Comparison of ENCODE assay signal across 12 cellular contexts in genomic region chr13:79548886-79549285, GRCh38.
DNase-seq lines count a peak whose midpoint lies in the region; ATAC-seq and TF ChIP-seq lines count a peak whose summit lies in the region.
"Had no signal": no experiment of that assay in that cellular context is flagged by ENCODE, and none has a peak within 500 bp of the region (broad histone marks: within the 10 kb centered on the region; RNA-seq: fewer than 3 reads in every experiment).

No MANE protein-coding gene starts in this region.

- H3K79me2 ChIP-seq in hepatocyte = no peaks in the 10 kb centered on the region

- DNase-seq in left ventricle myocardium inferior (no peak), left ventricle myocardium superior (no peak), SK-N-MC (ENCODE audit: low read depth, low spot score) (peak; percentile 5), hepatocyte (ENCODE audit: low spot score) (no peak), kidney tubule cell (ENCODE audit: low spot score) (no peak), natural killer cell (no peak)
- DNase-seq: activated naive CD4-positive, alpha-beta T cell treated with anti-CD3 and anti-CD28 coated beads, Interleukin-2, amount 50 U/mL, for 16 hours; naive B cell; NCI-H2081 had no signal

- H3K4me1 Mint-ChIP-seq in natural killer cell = peaks cover 5 to 9% of the 10 kb centered on the region in 2 donors
- H3K4me1 Mint-ChIP-seq: CD14-positive monocyte, naive B cell had no signal

- no peak overlapping the region for H3K4me2 ChIP-seq in hepatocyte

- no peak overlapping the region for H2AFZ ChIP-seq in hepatocyte

- no peaks in the 10 kb centered on the region for H3K9me3 ChIP-seq in left ventricle myocardium inferior (replicated peaks)
- no peaks in the 10 kb centered on the region for H3K9me3 ChIP-seq in SK-N-MC (ENCODE audit: low read depth, low read length)
- H3K9me3 ChIP-seq in hepatocyte (ENCODE audit: low read depth) = no peaks in the 10 kb centered on the region

- no peaks in the 10 kb centered on the region for H3K9me3 Mint-ChIP-seq in natural killer cell
- H3K9me3 Mint-ChIP-seq: CD14-positive monocyte, naive B cell had no signal

- no peak overlapping the region for H3K4me3 ChIP-seq in left ventricle myocardium inferior
- no peak overlapping the region for H3K4me3 ChIP-seq in SK-N-MC
- no peak overlapping the region for H3K4me3 ChIP-seq in hepatocyte

- no peaks in the 10 kb centered on the region for H3K9me2 ChIP-seq in hepatocyte (replicated peaks; ENCODE audit: insufficient read depth)

- ATAC-seq in left ventricle myocardium superior (no peak), HG03520 (IDR thresholded peaks at IDR 0.05; ENCODE audit: unreplicated experiment) (no peak), natural killer cell (no peak), HG03571 (IDR thresholded peaks at IDR 0.05; ENCODE audit: unreplicated experiment) (no peak)

- peaks cover 9% of the 10 kb centered on the region for H3K4me1 ChIP-seq in left ventricle myocardium inferior
- H3K4me1 ChIP-seq in hepatocyte (ENCODE audit: insufficient read depth) = no peaks in the 10 kb centered on the region

- H3K4me3 Mint-ChIP-seq in natural killer cell = no peak overlapping the region
- H3K4me3 Mint-ChIP-seq: CD14-positive monocyte, naive B cell had no signal

- peaks cover 0 to 8% of the 10 kb centered on the region in 2 donors for H3K27me3 Mint-ChIP-seq in natural killer cell (ENCODE audit: low read depth in 2 of 2)
- H3K27me3 Mint-ChIP-seq: naive B cell had no signal

- H3K27ac ChIP-seq in left ventricle myocardium inferior (replicated peaks) (no peak overlapping the region), SK-N-MC (0 out of 2 replicates have a peak overlapping the region, but pooled peaks have one; percentile 34), hepatocyte (no peak overlapping the region)

- H4K20me1 ChIP-seq in hepatocyte (ENCODE audit: insufficient read depth, poor library complexity, severe bottlenecking) = no peaks in the 10 kb centered on the region

- H3K27ac Mint-ChIP-seq in natural killer cell = no peak overlapping the region
- H3K27ac Mint-ChIP-seq: CD14-positive monocyte, naive B cell had no signal

- H3K9ac ChIP-seq in SK-N-MC (ENCODE audit: insufficient read length) = no peak overlapping the region

- TF ChIP-seq CTCF in left ventricle myocardium inferior (IDR thresholded peaks at IDR 0.05; ENCODE audit: borderline replicate concordance) (peak; percentile 46), hepatocyte (IDR thresholded peaks at IDR 0.05; ENCODE audit: poor library complexity) (peak; percentile 64), natural killer cell (IDR thresholded peaks at IDR 0.05) (no peak)

- no peaks in the 10 kb centered on the region for H3K36me3 Mint-ChIP-seq in natural killer cell
- H3K36me3 Mint-ChIP-seq: CD14-positive monocyte, naive B cell had no signal

- 83% methylated on average over 1 of the region's 1 CpG for WGBS in hepatocyte (ENCODE audit: low lambda C conversion rate, missing lambda C conversion rate)

- H3K36me3 ChIP-seq in left ventricle myocardium inferior = no peaks in the 10 kb centered on the region
- H3K36me3 ChIP-seq in SK-N-MC (ENCODE audit: insufficient read depth, low read length) = no peaks in the 10 kb centered on the region
- H3K36me3 ChIP-seq in hepatocyte (replicated peaks; ENCODE audit: insufficient read depth, low read depth) = no peaks in the 10 kb centered on the region

- H3K27me3 ChIP-seq in left ventricle myocardium inferior (ENCODE audit: low read depth) (no peaks in the 10 kb centered on the region), hepatocyte (no peaks in the 10 kb centered on the region)

- intact Hi-C loops in left ventricle myocardium inferior (cut with micrococcal nuclease) (no loop called here), left ventricle myocardium superior (cut with micrococcal nuclease) (no loop called here), natural killer cell (cut with micrococcal nuclease) (no loop called here)
